ENCODE assay signal across 9 cellular contexts in the genomic region with DNA sequence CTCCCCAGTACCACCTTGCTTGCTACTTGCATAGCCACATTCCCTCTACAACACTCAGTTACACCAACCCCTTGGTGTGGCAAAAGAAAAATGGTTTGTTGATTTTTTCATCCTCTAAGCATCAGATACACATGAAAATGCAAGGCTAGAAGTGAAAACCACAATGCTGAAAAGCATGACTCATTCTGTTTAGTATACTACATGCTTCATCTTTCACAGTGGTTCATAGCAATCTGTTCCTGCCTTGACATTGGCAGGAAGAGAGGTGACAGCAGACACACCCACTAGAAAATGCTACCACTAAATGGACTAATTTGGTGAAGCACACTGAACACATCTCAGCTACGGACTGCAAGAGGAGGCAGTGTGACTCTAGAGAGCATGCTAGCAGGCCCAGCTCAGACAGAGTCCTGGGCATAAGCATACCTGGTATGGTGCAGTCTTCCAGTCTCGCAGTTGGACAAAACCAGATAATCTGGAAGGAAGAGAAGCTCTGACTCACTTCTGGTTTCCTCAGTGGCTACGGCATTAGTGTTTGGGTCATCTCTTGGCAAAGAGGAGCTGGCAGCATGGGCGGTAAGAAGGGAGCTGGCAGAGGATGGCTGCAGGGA. TPM values are rescaled to one million over a fixed set of nuclear protein-coding genes. Genes with fewer than 3 reads are reported as not detected.
A peak's percentile ranks its signal among the peaks of the same experiment; 100 is the strongest.
DNase-seq lines count a peak whose midpoint lies in the region; ATAC-seq and TF ChIP-seq lines count a peak whose summit lies in the region.
"Had no signal": no experiment of that assay in that cellular context is flagged by ENCODE, and none has a peak within 500 bp of the region (broad histone marks: within the 10 kb centered on the region; RNA-seq: fewer than 3 reads in every experiment).

No MANE protein-coding gene starts in this region.

- no peaks in the 10 kb centered on the region for H3K79me2 ChIP-seq in neural progenitor cell (ENCODE audit: low read depth)

- H3K9me3 ChIP-seq in CD4-positive, CD25-positive, alpha-beta regulatory T cell (ENCODE audit: control insufficient read depth in 2 of 2, low read length in 2 of 2) = no peaks in the 10 kb centered on the region
- H3K9me3 ChIP-seq in neural progenitor cell (ENCODE audit: low read depth) = no peaks in the 10 kb centered on the region
- no peaks in the 10 kb centered on the region for H3K9me3 ChIP-seq in psoas muscle

- ATAC-seq in CD4-positive, CD25-positive, alpha-beta regulatory T cell (ENCODE audit: low read depth in 2 of 2) = peak; percentile 98
- ATAC-seq in GM19043 (IDR thresholded peaks at IDR 0.05; ENCODE audit: low read depth, unreplicated experiment) (peak; percentile 90), HG03108 (IDR thresholded peaks at IDR 0.05; ENCODE audit: unreplicated experiment) (peak; percentile 92), psoas muscle (no peak)
- ATAC-seq: HCT116 had no signal

- H3K4me2 ChIP-seq in neural progenitor cell = no peak overlapping the region

- peaks cover 14% of the 10 kb centered on the region for H3K4me1 ChIP-seq in CD4-positive, CD25-positive, alpha-beta regulatory T cell (ENCODE audit: control insufficient read depth, insufficient read depth, low read length, poor library complexity, severe bottlenecking)
- H3K4me1 ChIP-seq in neural progenitor cell (no peaks in the 10 kb centered on the region), psoas muscle (no peaks in the 10 kb centered on the region)

- intact Hi-C loops in activated T-helper 1 cell treated with anti-CD3 and anti-CD28 coated beads, Interleukin-12 subunit alpha, Interleukin-12 subunit beta, Interleukin-2, Interleukin-4 antibody, amounts not matched to agents 30 ng/mL and 10 ng/mL and 1 ng/mL, durations not matched to agents 14 hours and 24 hours and 36 hours (cut with micrococcal nuclease) = loop anchor here (2.0 kb wide), 1 partner anchor 16 kb away; no protein-coding TSS in a partner anchor
- intact Hi-C loops in psoas muscle (cut with DNase I) = no loop called here

- H4K20me1 ChIP-seq in neural progenitor cell (ENCODE audit: low read depth) = no peaks in the 10 kb centered on the region

- DNase-seq in CD4-positive, CD25-positive, alpha-beta regulatory T cell = peak in 2 of 3 donors; percentile 36 to 80
- DNase-seq in activated T-helper 1 cell treated with anti-CD3 and anti-CD28 coated beads, Interleukin-12 subunit alpha, Interleukin-12 subunit beta, Interleukin-2, Interleukin-4 antibody, amounts not matched to agents 30 ng/mL and 10 ng/mL and 1 ng/mL, durations not matched to agents 14 hours and 24 hours and 36 hours (ENCODE audit: low spot score) = peak; percentile 46
- DNase-seq in renal cortical epithelial cell (ENCODE audit: low read depth) (peak; percentile 79), neural progenitor cell (ENCODE audit: low spot score) (no peak), psoas muscle (no peak), NCI-H187 treated with DMSO at 0.1 percent for 48 hours (lab: John Stamatoyannopoulos, UW) (no peak)

- peaks cover 0 to 1% (median 0%) of the 10 kb centered on the region in 7 donors for H3K9me3 Mint-ChIP-seq in CD4-positive, CD25-positive, alpha-beta regulatory T cell
- no peaks in the 10 kb centered on the region for H3K9me3 Mint-ChIP-seq in activated T-helper 1 cell treated with anti-CD3 and anti-CD28 coated beads, Interleukin-12 subunit alpha, Interleukin-12 subunit beta, Interleukin-2, Interleukin-4 antibody, amounts not matched to agents 30 ng/mL and 10 ng/mL and 1 ng/mL, durations not matched to agents 14 hours and 24 hours and 36 hours
- peaks cover 3% of the 10 kb centered on the region for H3K9me3 Mint-ChIP-seq in neural progenitor cell

- peaks cover 5% of the 10 kb centered on the region for H3K36me3 Mint-ChIP-seq in CD4-positive, CD25-positive, alpha-beta regulatory T cell
- H3K36me3 Mint-ChIP-seq in activated T-helper 1 cell treated with anti-CD3 and anti-CD28 coated beads, Interleukin-12 subunit alpha, Interleukin-12 subunit beta, Interleukin-2, Interleukin-4 antibody, amounts not matched to agents 30 ng/mL and 10 ng/mL and 1 ng/mL, durations not matched to agents 14 hours and 24 hours and 36 hours (ENCODE audit: low read depth) = peaks cover 28% of the 10 kb centered on the region
- no peaks in the 10 kb centered on the region for H3K36me3 Mint-ChIP-seq in neural progenitor cell

- peak overlapping the region in 1 of 4 donors; percentile 9 for H3K4me3 Mint-ChIP-seq in CD4-positive, CD25-positive, alpha-beta regulatory T cell
- peak overlapping the region; percentile 71 for H3K4me3 Mint-ChIP-seq in activated T-helper 1 cell treated with anti-CD3 and anti-CD28 coated beads, Interleukin-12 subunit alpha, Interleukin-12 subunit beta, Interleukin-2, Interleukin-4 antibody, amounts not matched to agents 30 ng/mL and 10 ng/mL and 1 ng/mL, durations not matched to agents 14 hours and 24 hours and 36 hours
- no peak overlapping the region for H3K4me3 Mint-ChIP-seq in neural progenitor cell

- WGBS in psoas muscle, 3 donors = 41 to 47% (median 43%) methylated on average over 4 of the region's 4 CpGs

- no peak overlapping the region for H2AFZ ChIP-seq in neural progenitor cell (replicated peaks)

- H3K27me3 ChIP-seq in CD4-positive, CD25-positive, alpha-beta regulatory T cell (ENCODE audit: control insufficient read depth, insufficient read depth, low read length) = no peaks in the 10 kb centered on the region
- H3K27me3 ChIP-seq in neural progenitor cell = no peaks in the 10 kb centered on the region
- H3K27me3 ChIP-seq in psoas muscle (ENCODE audit: insufficient read depth in 3 of 3, low read length in 2 of 3) = no peaks in the 10 kb centered on the region

- no peak overlapping the region for H3K9ac ChIP-seq in neural progenitor cell

- TF ChIP-seq CTCF in neural progenitor cell (IDR thresholded peaks at IDR 0.05) (no peak), psoas muscle (IDR thresholded peaks at IDR 0.05) (no peak)

- no peak overlapping the region for H3K4me3 ChIP-seq in CD4-positive, CD25-positive, alpha-beta regulatory T cell (ENCODE audit: low read depth, low read length)
- H3K4me3 ChIP-seq in neural progenitor cell = no peak overlapping the region
- no peak overlapping the region for H3K4me3 ChIP-seq in psoas muscle

- H3K36me3 ChIP-seq in CD4-positive, CD25-positive, alpha-beta regulatory T cell (ENCODE audit: control insufficient read depth, insufficient read depth, low read length) = no peaks in the 10 kb centered on the region
- H3K36me3 ChIP-seq in neural progenitor cell (no peaks in the 10 kb centered on the region), psoas muscle (ENCODE audit: insufficient read depth in 1 of 2, low read depth in 1 of 2) (peaks cover 0 to 4% of the 10 kb centered on the region in 2 donors)

- H3K4me1 Mint-ChIP-seq in CD4-positive, CD25-positive, alpha-beta regulatory T cell = peaks cover 15 to 29% (median 23%) of the 10 kb centered on the region in 4 donors
- peaks cover 57% of the 10 kb centered on the region for H3K4me1 Mint-ChIP-seq in activated T-helper 1 cell treated with anti-CD3 and anti-CD28 coated beads, Interleukin-12 subunit alpha, Interleukin-12 subunit beta, Interleukin-2, Interleukin-4 antibody, amounts not matched to agents 30 ng/mL and 10 ng/mL and 1 ng/mL, durations not matched to agents 14 hours and 24 hours and 36 hours (ENCODE audit: low read depth)
- no peaks in the 10 kb centered on the region for H3K4me1 Mint-ChIP-seq in neural progenitor cell

- no peaks in the 10 kb centered on the region for H3F3A ChIP-seq in neural progenitor cell (ENCODE audit: low read depth)

- H3K27ac Mint-ChIP-seq in CD4-positive, CD25-positive, alpha-beta regulatory T cell = peak overlapping the region; percentile 15 to 77 (median 58)
- peak overlapping the region; percentile 88 for H3K27ac Mint-ChIP-seq in activated T-helper 1 cell treated with anti-CD3 and anti-CD28 coated beads, Interleukin-12 subunit alpha, Interleukin-12 subunit beta, Interleukin-2, Interleukin-4 antibody, amounts not matched to agents 30 ng/mL and 10 ng/mL and 1 ng/mL, durations not matched to agents 14 hours and 24 hours and 36 hours
- H3K27ac Mint-ChIP-seq in neural progenitor cell = no peak overlapping the region

- no peaks in the 10 kb centered on the region for H3K27me3 Mint-ChIP-seq in CD4-positive, CD25-positive, alpha-beta regulatory T cell
- H3K27me3 Mint-ChIP-seq in activated T-helper 1 cell treated with anti-CD3 and anti-CD28 coated beads, Interleukin-12 subunit alpha, Interleukin-12 subunit beta, Interleukin-2, Interleukin-4 antibody, amounts not matched to agents 30 ng/mL and 10 ng/mL and 1 ng/mL, durations not matched to agents 14 hours and 24 hours and 36 hours (ENCODE audit: insufficient read depth) = no peaks in the 10 kb centered on the region
- H3K27me3 Mint-ChIP-seq in neural progenitor cell (ENCODE audit: insufficient read depth, low read depth) = peaks cover 4% of the 10 kb centered on the region

- no peak overlapping the region for H3K27ac ChIP-seq in CD4-positive, CD25-positive, alpha-beta regulatory T cell (ENCODE audit: insufficient read depth, low read length, poor library complexity, severe bottlenecking)
- H3K27ac ChIP-seq in neural progenitor cell (no peak overlapping the region), psoas muscle (no peak overlapping the region)

RNA-seq across cellular contexts. Expression of a gene that starts 38.0 kb away (rescaled TPM):
- total RNA-seq in CD4-positive, CD25-positive, alpha-beta regulatory T cell = 6.0 TPM
- polyA plus RNA-seq in CD4-positive, CD25-positive, alpha-beta regulatory T cell = 1 to 10 TPM in 1 of 4 donors, under 1 TPM in 3; 0.07 to 1.5 (median 0.55) TPM
- total RNA-seq in activated T-helper 1 cell treated with anti-CD3 and anti-CD28 coated beads, Interleukin-12 subunit alpha, Interleukin-12 subunit beta, Interleukin-2, Interleukin-4 antibody, amounts not matched to agents 30 ng/mL and 10 ng/mL and 1 ng/mL, durations not matched to agents 14 hours and 24 hours and 36 hours = 5.1 TPM in 2 replicates
- total RNA-seq in renal cortical epithelial cell = 0.70 and 0.87 TPM in 2 replicates
- not detected in 2 replicates for total RNA-seq in neural progenitor cell (ENCODE audit: low replicate concordance)
- 1 to 10 TPM; 1.0 to 3.4 (median 1.4) TPM for total RNA-seq in psoas muscle
- polyA plus RNA-seq in psoas muscle = 1 to 10 TPM in 1 of 3 donors, under 1 TPM in 2; 0.61 to 3.2 (median 0.65) TPM

RNA-seq across cellular contexts. Expression of a gene that starts 49.8 kb away (rescaled TPM):
- total RNA-seq in CD4-positive, CD25-positive, alpha-beta regulatory T cell = 55.0 TPM
- 10 to 100 TPM; 28.3 to 44.8 (median 38.0) TPM for polyA plus RNA-seq in CD4-positive, CD25-positive, alpha-beta regulatory T cell
- 186 and 188 TPM in 2 replicates for total RNA-seq in activated T-helper 1 cell treated with anti-CD3 and anti-CD28 coated beads, Interleukin-12 subunit alpha, Interleukin-12 subunit beta, Interleukin-2, Interleukin-4 antibody, amounts not matched to agents 30 ng/mL and 10 ng/mL and 1 ng/mL, durations not matched to agents 14 hours and 24 hours and 36 hours
- total RNA-seq in renal cortical epithelial cell (40.4 and 47.8 TPM in 2 replicates), neural progenitor cell (ENCODE audit: low replicate concordance) (43.7 and 45.6 TPM in 2 replicates), psoas muscle (10 to 100 TPM; 21.2 to 45.5 (median 34.6) TPM)
- polyA plus RNA-seq in psoas muscle = 10 to 100 TPM; 23.4 to 61.0 (median 38.2) TPM

RNA-seq across cellular contexts. Expression of a gene that starts 59.5 kb away (rescaled TPM):
- not detected for total RNA-seq in CD4-positive, CD25-positive, alpha-beta regulatory T cell
- polyA plus RNA-seq in CD4-positive, CD25-positive, alpha-beta regulatory T cell = not detected
- total RNA-seq in activated T-helper 1 cell treated with anti-CD3 and anti-CD28 coated beads, Interleukin-12 subunit alpha, Interleukin-12 subunit beta, Interleukin-2, Interleukin-4 antibody, amounts not matched to agents 30 ng/mL and 10 ng/mL and 1 ng/mL, durations not matched to agents 14 hours and 24 hours and 36 hours = not detected in 2 replicates
- total RNA-seq in renal cortical epithelial cell (not detected in 2 replicates), neural progenitor cell (ENCODE audit: low replicate concordance) (not detected in 2 replicates), psoas muscle (under 1 TPM in 1 of 4 donors, not detected in 3; 0.39 TPM)
- 1 to 10 TPM in 1 of 3 donors, not detected in 2; 4.9 TPM for polyA plus RNA-seq in psoas muscle

Comparison
In these comparisons a context has a peak if more than half of its experiments do, and no peak if none do; other contexts are left out.
1. ATAC-seq: peak in CD4-positive, CD25-positive, alpha-beta regulatory T cell (2 of 2), GM19043 (single experiment) and HG03108 (single experiment); none in psoas muscle (0 of 4).
2. DNase-seq: peak in CD4-positive, CD25-positive, alpha-beta regulatory T cell (2 of 3), activated T-helper 1 cell treated with anti-CD3 and anti-CD28 coated beads, Interleukin-12 subunit alpha, Interleukin-12 subunit beta, Interleukin-2, Interleukin-4 antibody, amounts not matched to agents 30 ng/mL and 10 ng/mL and 1 ng/mL, durations not matched to agents 14 hours and 24 hours and 36 hours (single experiment) and renal cortical epithelial cell (single experiment); none in neural progenitor cell (single experiment), psoas muscle (0 of 2) and NCI-H187 treated with DMSO at 0.1 percent for 48 hours (single experiment).